Comparison of ENCODE assay signal across 20 cellular contexts in genomic region chr22:48826546-48826945, GRCh38.
A peak's percentile ranks its signal among the peaks of the same experiment; 100 is the strongest.
DNase-seq lines count a peak whose midpoint lies in the region; ATAC-seq and TF ChIP-seq lines count a peak whose summit lies in the region.
"Had no signal": no experiment of that assay in that cellular context is flagged by ENCODE, and none has a peak within 500 bp of the region (broad histone marks: within the 10 kb centered on the region; RNA-seq: fewer than 3 reads in every experiment).

No MANE protein-coding gene starts in this region.

- H3K4me1 Mint-ChIP-seq in chondrocyte (ENCODE audit: low read depth), result no peaks in the 10 kb centered on the region
- H3K4me1 Mint-ChIP-seq in activated T-helper 17 cell treated with anti-CD3 and anti-CD28 coated beads, Interleukin-2, amount 50 U/mL, for 72 hours, result no peaks in the 10 kb centered on the region
- H3K4me1 Mint-ChIP-seq in activated naive CD8-positive, alpha-beta T cell treated with anti-CD3 and anti-CD28 coated beads for 36 hours, result no peaks in the 10 kb centered on the region
- H3K4me1 Mint-ChIP-seq: CD14-positive monocyte; CD8-positive, alpha-beta memory T cell had no signal

- peaks cover 15% of the 10 kb centered on the region for H3K9me3 Mint-ChIP-seq in chondrocyte (ENCODE audit: low read depth)
- no peaks in the 10 kb centered on the region for H3K9me3 Mint-ChIP-seq in activated T-helper 17 cell treated with anti-CD3 and anti-CD28 coated beads, Interleukin-2, amount 50 U/mL, for 72 hours
- peaks cover 5% of the 10 kb centered on the region for H3K9me3 Mint-ChIP-seq in activated naive CD8-positive, alpha-beta T cell treated with anti-CD3 and anti-CD28 coated beads for 36 hours

- H3K27me3 Mint-ChIP-seq in chondrocyte (ENCODE audit: low read depth), result no peaks in the 10 kb centered on the region
- peaks cover 25% of the 10 kb centered on the region for H3K27me3 Mint-ChIP-seq in activated T-helper 17 cell treated with anti-CD3 and anti-CD28 coated beads, Interleukin-2, amount 50 U/mL, for 72 hours
- H3K27me3 Mint-ChIP-seq in activated naive CD8-positive, alpha-beta T cell treated with anti-CD3 and anti-CD28 coated beads for 36 hours, result peaks cover 24% of the 10 kb centered on the region

- no peak for TF ChIP-seq CTCF in chondrocyte (IDR thresholded peaks at IDR 0.05)

- H3K4me3 Mint-ChIP-seq in chondrocyte (ENCODE audit: unreplicated experiment), result no peak overlapping the region
- no peak overlapping the region for H3K4me3 Mint-ChIP-seq in activated T-helper 17 cell treated with anti-CD3 and anti-CD28 coated beads, Interleukin-2, amount 50 U/mL, for 72 hours
- no peak overlapping the region for H3K4me3 Mint-ChIP-seq in activated naive CD8-positive, alpha-beta T cell treated with anti-CD3 and anti-CD28 coated beads for 36 hours
- H3K4me3 Mint-ChIP-seq: CD14-positive monocyte; CD8-positive, alpha-beta memory T cell had no signal

- peak; percentile 57 for DNase-seq in activated effector memory CD4-positive, alpha-beta T cell treated with anti-CD3 and anti-CD28 coated beads, Interleukin-2, amount 50 U/mL, for 16 hours
- no peak for DNase-seq in activated effector memory CD4-positive, alpha-beta T cell treated with Interleukin-2 at 50 U/mL for 16 hours
- DNase-seq in chondrocyte (ENCODE audit: low spot score) (peak; percentile 68), mesenteric fat pad (ENCODE audit: low spot score) (peak; percentile 74), SKM-1 (lab: John Stamatoyannopoulos, UW; ENCODE audit: unreplicated experiment) (no peak)
- DNase-seq in activated naive CD8-positive, alpha-beta T cell treated with anti-CD3 and anti-CD28 coated beads for 36 hours, result no peak
- DNase-seq: BE2C; CD8-positive, alpha-beta memory T cell; GF-D8; IMR-90; KG1; MG63; NCI-H1694 treated with DMSO at 0.1 percent for 48 hours; NCI-H2227 treated with DMSO at 0.1 percent for 48 hours; NCI-H774; PC-9; Right ventricle myocardium superior had no signal

- H3K36me3 Mint-ChIP-seq in chondrocyte (ENCODE audit: low read depth), result peaks cover 2% of the 10 kb centered on the region
- no peaks in the 10 kb centered on the region for H3K36me3 Mint-ChIP-seq in activated T-helper 17 cell treated with anti-CD3 and anti-CD28 coated beads, Interleukin-2, amount 50 U/mL, for 72 hours (ENCODE audit: low read depth)
- H3K36me3 Mint-ChIP-seq in activated naive CD8-positive, alpha-beta T cell treated with anti-CD3 and anti-CD28 coated beads for 36 hours, result no peaks in the 10 kb centered on the region
- H3K36me3 Mint-ChIP-seq: CD14-positive monocyte had no signal

- no peak overlapping the region for H3K27ac Mint-ChIP-seq in chondrocyte (ENCODE audit: unreplicated experiment)
- no peak overlapping the region for H3K27ac Mint-ChIP-seq in activated T-helper 17 cell treated with anti-CD3 and anti-CD28 coated beads, Interleukin-2, amount 50 U/mL, for 72 hours
- no peak overlapping the region for H3K27ac Mint-ChIP-seq in activated naive CD8-positive, alpha-beta T cell treated with anti-CD3 and anti-CD28 coated beads for 36 hours
- H3K27ac Mint-ChIP-seq: CD8-positive, alpha-beta memory T cell had no signal

- no peak for ATAC-seq in activated T-helper 17 cell treated with anti-CD3 and anti-CD28 coated beads, Interleukin-2, amount 50 U/mL, for 72 hours (replicated peaks)
- ATAC-seq: HCT116 had no signal

Comparison
In these comparisons a context has a peak if more than half of its experiments do, and no peak if none do; other contexts are left out.
1. DNase-seq: peak in activated effector memory CD4-positive, alpha-beta T cell treated with anti-CD3 and anti-CD28 coated beads, Interleukin-2, amount 50 U/mL, for 16 hours (single experiment), chondrocyte (single experiment) and mesenteric fat pad (single experiment); none in activated effector memory CD4-positive, alpha-beta T cell treated with Interleukin-2 at 50 U/mL for 16 hours (single experiment), SKM-1 (single experiment) and activated naive CD8-positive, alpha-beta T cell treated with anti-CD3 and anti-CD28 coated beads for 36 hours (single experiment).